ENCODE assay signal across 23 cellular contexts in genomic region chr3:111035896-111036295, GRCh38. TPM values are rescaled to one million over a fixed set of nuclear protein-coding genes. Genes with fewer than 3 reads are reported as not detected.
DNase-seq lines count a peak whose midpoint lies in the region; ATAC-seq and TF ChIP-seq lines count a peak whose summit lies in the region.
"Had no signal": no experiment of that assay in that cellular context is flagged by ENCODE, and none has a peak within 500 bp of the region (broad histone marks: within the 10 kb centered on the region; RNA-seq: fewer than 3 reads in every experiment).

No MANE protein-coding gene starts in this region.

- no peaks in the 10 kb centered on the region for H3K79me2 ChIP-seq in neural progenitor cell (ENCODE audit: low read depth)

- no peaks in the 10 kb centered on the region for H3K9me3 ChIP-seq in neural progenitor cell (ENCODE audit: low read depth)

- H3K9me3 Mint-ChIP-seq in neural progenitor cell (peaks cover 40% of the 10 kb centered on the region), immature natural killer cell (peaks cover 5 to 24% (median 15%) of the 10 kb centered on the region in 6 donors)

- no peak overlapping the region for H3K4me3 ChIP-seq in neural progenitor cell
- H3K4me3 ChIP-seq: cardiac muscle cell, lung, psoas muscle, tibial nerve had no signal

- H3K9ac ChIP-seq in neural progenitor cell = no peak overlapping the region

- H3K27ac Mint-ChIP-seq in neural progenitor cell (peak overlapping the region; percentile 53), immature natural killer cell (no peak overlapping the region)
- H3K27ac Mint-ChIP-seq: activated naive CD4-positive, alpha-beta T cell treated with anti-CD3 and anti-CD28 coated beads for 36 hours; CD4-positive, CD25-positive, alpha-beta regulatory T cell had no signal

- TF ChIP-seq CTCF in neural progenitor cell (IDR thresholded peaks at IDR 0.05) = no peak

- no peaks in the 10 kb centered on the region for H3K36me3 ChIP-seq in neural progenitor cell
- H3K36me3 ChIP-seq: cardiac muscle cell, tibial nerve, WERI-Rb-1 had no signal

- ATAC-seq in GM18868 (IDR thresholded peaks at IDR 0.05; ENCODE audit: unreplicated experiment) = peak; percentile 70
- ATAC-seq in GM21786 (IDR thresholded peaks at IDR 0.05; ENCODE audit: unreplicated experiment) = peak; percentile 36
- ATAC-seq: psoas muscle had no signal

- DNase-seq in NCI-H69 (lab: John Stamatoyannopoulos, UW) (peak; percentile 61), neural progenitor cell (ENCODE audit: low spot score) (no peak), globus pallidus (ENCODE audit: low spot score) (no peak), immature natural killer cell (no peak), COLO668 (lab: John Stamatoyannopoulos, UW; ENCODE audit: unreplicated experiment) (no peak)
- DNase-seq: activated CD4-positive, alpha-beta T cell treated with anti-CD3 and anti-CD28 coated beads, Interleukin-2, amount 50 U/mL, for 1 hour; activated naive CD4-positive, alpha-beta T cell treated with anti-CD3 and anti-CD28 coated beads for 36 hours; amniotic stem cell; CD4-positive, CD25-positive, alpha-beta regulatory T cell; cortex of kidney; DMS 273 treated with DMSO at 0.1 percent for 48 hours; NCI-H187; NCI-H748 treated with DMSO at 0.1 percent for 48 hours; OCI-M1; psoas muscle; stimulated activated CD8-positive, alpha-beta memory T cell treated with anti-CD3 and anti-CD28 coated beads, Interleukin-4, amount 100 ng/mL, for 48 hours; T-helper 9 cell; WERI-Rb-1 had no signal

- no peak overlapping the region for H3K27ac ChIP-seq in neural progenitor cell
- H3K27ac ChIP-seq: cardiac muscle cell, psoas muscle, tibial nerve, WERI-Rb-1 had no signal

- no peaks in the 10 kb centered on the region for H3F3A ChIP-seq in neural progenitor cell (ENCODE audit: low read depth)

- H3K36me3 Mint-ChIP-seq in neural progenitor cell (peaks cover 6% of the 10 kb centered on the region), immature natural killer cell (peaks cover 0 to 14% (median 0%) of the 10 kb centered on the region in 3 donors)
- H3K36me3 Mint-ChIP-seq: CD4-positive, CD25-positive, alpha-beta regulatory T cell had no signal

- no peak overlapping the region for H3K4me2 ChIP-seq in neural progenitor cell

- H3K4me3 Mint-ChIP-seq in neural progenitor cell (no peak overlapping the region), immature natural killer cell (no peak overlapping the region)
- H3K4me3 Mint-ChIP-seq: activated naive CD4-positive, alpha-beta T cell treated with anti-CD3 and anti-CD28 coated beads for 36 hours had no signal

- H3K27me3 Mint-ChIP-seq in neural progenitor cell (ENCODE audit: insufficient read depth, low read depth) = peaks cover 4% of the 10 kb centered on the region
- H3K27me3 Mint-ChIP-seq in immature natural killer cell (ENCODE audit: low read depth in 3 of 3) = peaks cover 0 to 3% (median 0%) of the 10 kb centered on the region in 3 donors

- H3K4me1 Mint-ChIP-seq in neural progenitor cell = peaks cover 15% of the 10 kb centered on the region
- no peaks in the 10 kb centered on the region for H3K4me1 Mint-ChIP-seq in immature natural killer cell
- H3K4me1 Mint-ChIP-seq: CD4-positive, CD25-positive, alpha-beta regulatory T cell had no signal

- no peaks in the 10 kb centered on the region for H3K27me3 ChIP-seq in neural progenitor cell
- H3K27me3 ChIP-seq: cardiac muscle cell, tibial nerve had no signal

- H4K20me1 ChIP-seq in neural progenitor cell (ENCODE audit: low read depth) = no peaks in the 10 kb centered on the region

- no peak overlapping the region for H2AFZ ChIP-seq in neural progenitor cell (replicated peaks)

- peaks cover 5% of the 10 kb centered on the region for H3K4me1 ChIP-seq in neural progenitor cell
- H3K4me1 ChIP-seq: psoas muscle, tibial nerve had no signal

RNA-seq across cellular contexts. Expression of gene NECTIN3, which starts 35.7 kb away (rescaled TPM):
- total RNA-seq in neural progenitor cell (ENCODE audit: low replicate concordance) = 39.8 and 71.5 TPM in 2 replicates
- under 1 TPM in 2 of 3 donors, not detected in 1; 0.28 to 0.63 TPM for polyA plus RNA-seq in immature natural killer cell
